Comparison of ENCODE assay signal across 10 cellular contexts in genomic region chr7:10122573-10123100, GRCh38.
DNase-seq lines count a peak whose midpoint lies in the region; ATAC-seq and TF ChIP-seq lines count a peak whose summit lies in the region.
"Had no signal": no experiment of that assay in that cellular context is flagged by ENCODE, and none has a peak within 500 bp of the region (broad histone marks: within the 10 kb centered on the region; RNA-seq: fewer than 3 reads in every experiment).

No MANE protein-coding gene starts in this region.

- H2BK5ac ChIP-seq in trophoblast cell (ENCODE audit: low read depth, low read length, poor library complexity): no peak overlapping the region

- intact Hi-C loops in testis (cut with DNase I; ENCODE audit: low total_unique reads): no loop called here

- no peak overlapping the region for H2AK5ac ChIP-seq in trophoblast cell (ENCODE audit: low read length)

- TF ChIP-seq CTCF in Loucy (conservative IDR thresholded peaks at IDR 0.05; ENCODE audit: low read length): no peak
- no peak for TF ChIP-seq CTCF in cardiac muscle cell (IDR thresholded peaks at IDR 0.05; ENCODE audit: low read depth, low read length)
- no peak for TF ChIP-seq CTCF in testis (IDR thresholded peaks at IDR 0.05)

- H2AFZ ChIP-seq in Loucy (ENCODE audit: low read length) (peak overlapping the region; percentile 62), trophoblast cell (ENCODE audit: insufficient read depth, low read length, poor library complexity) (no peak overlapping the region)

- no peak overlapping the region for H2BK12ac ChIP-seq in trophoblast cell (ENCODE audit: low read length)

- no peak overlapping the region for H3K4me3 ChIP-seq in Loucy (ENCODE audit: low read length, poor library complexity, severe bottlenecking)
- H3K4me3 ChIP-seq in cardiac muscle cell: no peak overlapping the region
- H3K4me3 ChIP-seq in trophoblast cell (ENCODE audit: low read depth, low read length): no peak overlapping the region
- no peak overlapping the region for H3K4me3 ChIP-seq in testis

- no peak overlapping the region for H2BK120ac ChIP-seq in trophoblast cell (ENCODE audit: insufficient read depth, low read length, poor library complexity)

- no peak overlapping the region for H3K27ac ChIP-seq in cardiac muscle cell
- peak overlapping the region; percentile 55 for H3K27ac ChIP-seq in trophoblast cell (ENCODE audit: low read depth, low read length)
- no peak overlapping the region for H3K27ac ChIP-seq in testis

- no peaks in the 10 kb centered on the region for H3F3A ChIP-seq in Loucy (ENCODE audit: low read depth)

- no peaks in the 10 kb centered on the region for H4K20me1 ChIP-seq in Loucy (ENCODE audit: insufficient read depth, low read length, poor library complexity, severe bottlenecking)

- H3K23ac ChIP-seq in trophoblast cell (ENCODE audit: low read length): no peak overlapping the region

- H3K4me1 ChIP-seq in Loucy (ENCODE audit: insufficient read depth, low read length, poor library complexity, severe bottlenecking) (peaks cover 9% of the 10 kb centered on the region), cardiac muscle cell (ENCODE audit: low read depth) (no peaks in the 10 kb centered on the region), trophoblast cell (ENCODE audit: control insufficient read depth in 1 of 2, insufficient read depth in 2 of 2, low read length in 2 of 2) (no peaks in the 10 kb centered on the region), testis (no peaks in the 10 kb centered on the region)

- no CpG with 5 or more reads among the region's 4 CpGs for WGBS in trophoblast cell (ENCODE audit: extremely low coverage, insufficient coverage, insufficient read length)
- 25 to 31% methylated on average over 3 to 4 of the region's 4 CpGs for WGBS in testis, 2 donors

- no peak overlapping the region for H3K18ac ChIP-seq in trophoblast cell (ENCODE audit: low read length)

- no peaks in the 10 kb centered on the region for H3K36me3 ChIP-seq in Loucy (ENCODE audit: insufficient read depth, low read length)
- H3K36me3 ChIP-seq in cardiac muscle cell: no peaks in the 10 kb centered on the region
- H3K36me3 ChIP-seq in trophoblast cell (ENCODE audit: control insufficient read depth in 1 of 2, insufficient read depth in 2 of 2, low read length in 2 of 2): no peaks in the 10 kb centered on the region
- no peaks in the 10 kb centered on the region for H3K36me3 ChIP-seq in testis (ENCODE audit: low read depth, missing control alignments)

- DNase-seq in RPMI7951 (ENCODE audit: low read depth) (peak; percentile 56), cardiac muscle cell (ENCODE audit: low read depth in 1 of 2, low spot score in 1 of 2) (peak; percentile 6 to 20), trophoblast cell (no peak), EL (no peak), testis (no peak)
- DNase-seq: activated CD4-positive, alpha-beta T cell treated with anti-CD3 and anti-CD28 coated beads, Interleukin-2, amount 10 ng/mL, durations not matched to agents 7 days and 5 days; GF-D8 had no signal

- H3K9me3 ChIP-seq in Loucy (ENCODE audit: insufficient read depth, low read depth, low read length) (no peaks in the 10 kb centered on the region), cardiac muscle cell (ENCODE audit: low read depth) (no peaks in the 10 kb centered on the region), trophoblast cell (ENCODE audit: insufficient read depth, low read depth, low read length) (no peaks in the 10 kb centered on the region), testis (no peaks in the 10 kb centered on the region)

- H3K4me2 ChIP-seq in Loucy (ENCODE audit: low read depth, low read length, poor library complexity, severe bottlenecking) (no peak overlapping the region), trophoblast cell (ENCODE audit: low read length) (peak overlapping the region; percentile 1)

- H3K79me1 ChIP-seq in trophoblast cell (ENCODE audit: low read length): peaks cover 2% of the 10 kb centered on the region

- no peak overlapping the region for H4K91ac ChIP-seq in trophoblast cell (ENCODE audit: low read depth, low read length)

- no peak overlapping the region for H4K8ac ChIP-seq in trophoblast cell (ENCODE audit: low read depth, low read length)

- no peak overlapping the region for H3K9ac ChIP-seq in Loucy (ENCODE audit: low read depth, low read length, poor library complexity, severe bottlenecking)
- no peak overlapping the region for H3K9ac ChIP-seq in trophoblast cell (ENCODE audit: low read length)

- H3K27me3 ChIP-seq in Loucy (ENCODE audit: insufficient read depth, low read length, poor library complexity, severe bottlenecking) (no peaks in the 10 kb centered on the region), cardiac muscle cell (no peaks in the 10 kb centered on the region), trophoblast cell (ENCODE audit: insufficient read depth, low read length) (no peaks in the 10 kb centered on the region), testis (no peaks in the 10 kb centered on the region)

- H3K9me2 ChIP-seq in Loucy (replicated peaks; ENCODE audit: low read depth, low read length): no peaks in the 10 kb centered on the region

- no peak overlapping the region for H3K14ac ChIP-seq in trophoblast cell (ENCODE audit: low read length)

- H3K79me2 ChIP-seq in Loucy (ENCODE audit: insufficient read depth, low read length): no peaks in the 10 kb centered on the region
- no peaks in the 10 kb centered on the region for H3K79me2 ChIP-seq in trophoblast cell (ENCODE audit: control insufficient read depth, insufficient read depth, low read length, poor library complexity)

- no peak overlapping the region for H3K4ac ChIP-seq in trophoblast cell (ENCODE audit: low read depth, low read length)

- no peak for TF ChIP-seq POLR2A in testis (IDR thresholded peaks at IDR 0.05)

- no peak for ATAC-seq in GM21390 (IDR thresholded peaks at IDR 0.05; ENCODE audit: unreplicated experiment)
- ATAC-seq in HG02981 (IDR thresholded peaks at IDR 0.05; ENCODE audit: unreplicated experiment): no peak

- no peak overlapping the region for H4K12ac ChIP-seq in trophoblast cell (ENCODE audit: low read depth, low read length)

Comparison
In these comparisons a context has a peak if more than half of its experiments do, and no peak if none do; other contexts are left out.
1. DNase-seq: peak in RPMI7951 (single experiment) and cardiac muscle cell (2 of 2); none in trophoblast cell (0 of 2), EL (single experiment) and testis (single experiment).